17 cellular contexts compared by ENCODE assay signal in the genomic region with DNA sequence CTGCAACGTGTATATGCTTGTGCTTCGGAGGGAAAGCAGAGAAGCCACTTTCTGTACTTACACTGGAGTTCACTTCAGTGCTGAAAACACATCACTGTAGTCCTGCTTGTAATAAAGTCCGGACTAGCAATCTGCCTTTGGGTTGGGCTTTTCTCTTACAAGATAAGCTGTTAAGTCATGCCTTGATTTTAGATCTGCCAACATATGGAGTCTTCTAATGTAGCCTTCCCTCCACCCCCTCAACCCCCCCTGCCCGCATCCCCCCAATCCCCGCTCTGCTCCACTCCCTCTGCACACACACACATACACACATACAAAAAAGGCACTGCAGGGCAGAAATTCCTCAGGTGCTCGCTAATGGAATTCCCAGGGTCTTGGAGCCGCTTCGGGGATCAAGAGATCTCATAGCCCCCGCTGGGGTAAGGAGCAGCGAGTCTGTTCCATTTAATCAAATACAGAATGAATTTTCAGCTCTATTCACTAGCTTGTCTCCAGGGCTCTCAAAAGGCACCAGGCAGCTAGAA. TPM values are rescaled to one million over a fixed set of nuclear protein-coding genes. Genes with fewer than 3 reads are reported as not detected.
A peak's percentile ranks its signal among the peaks of the same experiment; 100 is the strongest.
DNase-seq lines count a peak whose midpoint lies in the region; ATAC-seq lines count a peak whose summit lies in the region.
"Had no signal": no experiment of that assay in that cellular context is flagged by ENCODE, and none has a peak within 500 bp of the region (broad histone marks: within the 10 kb centered on the region; RNA-seq: fewer than 3 reads in every experiment).

No MANE protein-coding gene starts in this region.

- peak overlapping the region; percentile 76 for H3K4me3 ChIP-seq in SK-N-MC
- H3K4me3 ChIP-seq: gastrocnemius medialis had no signal

- H3K27ac ChIP-seq in SK-N-MC: peak overlapping the region; percentile 77; the same call in 1 of the 2 replicates
- H3K27ac ChIP-seq: gastrocnemius medialis had no signal

- peaks cover 21% of the 10 kb centered on the region for H3K27me3 Mint-ChIP-seq in T-helper 17 cell

- no peaks in the 10 kb centered on the region for H3K36me3 Mint-ChIP-seq in T-helper 17 cell (ENCODE audit: low read depth)

- ATAC-seq in T-helper 17 cell: no peak
- ATAC-seq: activated T-cell treated with anti-CD3 and anti-CD28 coated beads, Interleukin-2, amount 50 U/mL, for 72 hours; gastrocnemius medialis; HepG2 had no signal

- no peak overlapping the region for H3K27ac Mint-ChIP-seq in T-helper 17 cell
- H3K27ac Mint-ChIP-seq: activated CD4-positive, alpha-beta memory T cell treated with anti-CD3 and anti-CD28 coated beads, Interleukin-2, amount 10 ng/mL, durations not matched to agents 7 days and 5 days; activated T-cell treated with anti-CD3 and anti-CD28 coated beads, Interleukin-2, amount 50 U/mL, for 72 hours had no signal

- peak overlapping the region; percentile 54 for H3K9ac ChIP-seq in SK-N-MC (ENCODE audit: insufficient read length)

- H3K4me3 Mint-ChIP-seq in T-helper 17 cell: no peak overlapping the region
- H3K4me3 Mint-ChIP-seq: activated CD4-positive, alpha-beta memory T cell treated with anti-CD3 and anti-CD28 coated beads, Interleukin-2, amount 10 ng/mL, durations not matched to agents 7 days and 5 days; activated T-cell treated with anti-CD3 and anti-CD28 coated beads, Interleukin-2, amount 50 U/mL, for 72 hours had no signal

- DNase-seq in DMS79 treated with DMSO at 0.1 percent for 48 hours (lab: John Stamatoyannopoulos, UW): peak; percentile 49
- DNase-seq in SK-N-MC (ENCODE audit: low read depth, low spot score): no peak
- DNase-seq in islet precursor cell: peak; percentile 78
- DNase-seq in retina: peak; percentile 66
- DNase-seq in GOT3 (lab: John Stamatoyannopoulos, UW): no peak
- no peak for DNase-seq in NCI-H1092 treated with DMSO at 0.1 percent for 48 hours (lab: John Stamatoyannopoulos, UW)
- no peak for DNase-seq in T-helper 17 cell
- DNase-seq in stimulated activated CD4-positive, alpha-beta T cell treated with anti-CD3 and anti-CD28 coated beads, Interleukin-4, amount 100 ng/mL, for 4 hours: no peak
- DNase-seq: activated CD4-positive, alpha-beta memory T cell treated with anti-CD3 and anti-CD28 coated beads, Interleukin-2, amount 10 ng/mL, durations not matched to agents 7 days and 5 days; activated T-cell treated with anti-CD3 and anti-CD28 coated beads, Interleukin-2, amount 50 U/mL, for 72 hours; cerebellar nuclear complex; gastrocnemius medialis; H9; MM.1S; NCI-H2029 treated with DMSO at 0.1 percent for 48 hours; posterior cingulate gyrus had no signal

- H3K9me3 ChIP-seq in SK-N-MC (ENCODE audit: low read depth, low read length): no peaks in the 10 kb centered on the region
- H3K9me3 ChIP-seq in T-helper 17 cell (ENCODE audit: control insufficient read depth, low read length, poor library complexity, severe bottlenecking): no peaks in the 10 kb centered on the region
- H3K9me3 ChIP-seq: gastrocnemius medialis had no signal

- no peaks in the 10 kb centered on the region for H3K36me3 ChIP-seq in SK-N-MC (ENCODE audit: insufficient read depth, low read length)
- H3K36me3 ChIP-seq: gastrocnemius medialis had no signal

- H3K4me1 Mint-ChIP-seq in T-helper 17 cell: peaks cover 9% of the 10 kb centered on the region

RNA-seq across cellular contexts. Expression of gene CDON, which starts 3.4 kb away (rescaled TPM):
- 1 to 10 TPM; 2.0 TPM for total RNA-seq in T-helper 17 cell

Comparison
In these comparisons a context has a peak if more than half of its experiments do, and no peak if none do; other contexts are left out.
1. DNase-seq: peak in DMS79 treated with DMSO at 0.1 percent for 48 hours (single experiment), islet precursor cell (single experiment) and retina (single experiment); none in SK-N-MC (single experiment), GOT3 (single experiment), NCI-H1092 treated with DMSO at 0.1 percent for 48 hours (single experiment), T-helper 17 cell (0 of 3) and stimulated activated CD4-positive, alpha-beta T cell treated with anti-CD3 and anti-CD28 coated beads, Interleukin-4, amount 100 ng/mL, for 4 hours (0 of 2).